In the genomic region with DNA sequence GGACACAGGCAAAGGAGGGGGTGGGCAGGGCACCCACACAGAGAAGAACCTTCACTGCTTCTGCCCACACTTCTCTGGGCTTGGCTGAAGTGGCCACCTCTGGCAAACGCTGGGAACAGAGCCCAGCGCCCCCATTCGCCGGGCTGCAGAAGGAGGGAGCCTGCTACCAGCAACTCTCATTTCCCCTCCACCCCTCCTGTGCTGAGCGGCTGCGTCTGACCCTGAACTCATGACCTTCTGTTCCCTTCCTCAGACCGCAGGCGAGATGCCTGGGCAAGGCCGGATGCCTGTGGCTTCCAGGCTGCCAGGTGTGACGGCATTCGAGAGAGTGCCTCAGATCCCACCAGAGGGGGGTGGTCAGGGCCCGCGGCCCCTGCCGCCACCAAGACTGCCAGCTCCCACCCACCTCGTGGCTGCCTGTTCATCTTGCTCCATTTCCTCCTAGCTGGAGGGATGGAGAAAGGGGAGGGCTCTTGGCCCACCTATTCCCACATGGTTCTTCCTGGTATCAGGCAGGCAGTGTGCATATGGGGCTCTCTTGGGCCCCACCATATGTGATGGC, we compare ENCODE assay signal across 8 cellular contexts. TPM values are rescaled to one million over a fixed set of nuclear protein-coding genes. Genes with fewer than 3 reads are reported as not detected.
DNase-seq lines count a peak whose midpoint lies in the region; ATAC-seq and TF ChIP-seq lines count a peak whose summit lies in the region.

No MANE protein-coding gene starts in this region.

- peak overlapping the region in 8 of 10 experiments; percentile 28 to 62 (median 50); a peak in 15 of 20 replicates for H3K4me3 ChIP-seq in BLaER1 treated with 17β-estradiol and CSF1 and Interleukin-3, amounts not matched to agents 10 nM and 100 nM

- H3K27ac Mint-ChIP-seq in chondrocyte (ENCODE audit: unreplicated experiment) (peak overlapping the region; percentile 95), endothelial cell (ENCODE audit: unreplicated experiment) (no peak overlapping the region)

- peaks cover 74 to 90% (median 78%) of the 10 kb centered on the region in 10 experiments for H3K4me1 ChIP-seq in BLaER1 treated with 17β-estradiol and CSF1 and Interleukin-3, amounts not matched to agents 10 nM and 100 nM

- H3K36me3 Mint-ChIP-seq in chondrocyte (ENCODE audit: low read depth), result peaks cover 4% of the 10 kb centered on the region
- peaks cover 17% of the 10 kb centered on the region for H3K36me3 Mint-ChIP-seq in endothelial cell (ENCODE audit: low read depth, unreplicated experiment)

- H3K36me3 ChIP-seq in BLaER1 treated with 17β-estradiol and CSF1 and Interleukin-3, amounts not matched to agents 10 nM and 100 nM, result peaks cover 33 to 56% (median 50%) of the 10 kb centered on the region in 11 experiments

- peak overlapping the region; percentile 58 to 89 (median 79); a peak in 21 of 22 replicates for H3K9ac ChIP-seq in BLaER1 treated with 17β-estradiol and CSF1 and Interleukin-3, amounts not matched to agents 10 nM and 100 nM

- no peaks in the 10 kb centered on the region for H3K27me3 ChIP-seq in BLaER1 treated with 17β-estradiol and CSF1 and Interleukin-3, amounts not matched to agents 10 nM and 100 nM

- TF ChIP-seq CTCF in chondrocyte (IDR thresholded peaks at IDR 0.05) (peak; percentile 65), endothelial cell (IDR thresholded peaks at IDR 0.05; ENCODE audit: unreplicated experiment) (no peak)

- DNase-seq in HT1080 (ENCODE audit: low read depth) (peak; percentile 97), chondrocyte (ENCODE audit: low spot score) (peak; percentile 98), lung microvascular endothelial cell (ENCODE audit: low read depth in 2 of 2) (peak; percentile 63 to 95), endothelial cell (ENCODE audit: low spot score) (no peak)
- DNase-seq in stimulated activated CD8-positive, alpha-beta memory T cell treated with anti-CD3 and anti-CD28 coated beads, Interleukin-15, amount 100 ng/mL, for 48 hours (ENCODE audit: low read depth in 2 of 2), result peak; percentile 91 to 93

- H4K20me1 ChIP-seq in BLaER1 treated with 17β-estradiol and CSF1 and Interleukin-3, amounts not matched to agents 10 nM and 100 nM, result peaks cover 0 to 4% (median 0%) of the 10 kb centered on the region in 11 experiments; a peak in 1 of 22 replicates

- no peaks in the 10 kb centered on the region for H3K9me3 ChIP-seq in BLaER1 treated with 17β-estradiol and CSF1 and Interleukin-3, amounts not matched to agents 10 nM and 100 nM (replicated peaks in 1 of 11)

- H3K4me3 Mint-ChIP-seq in chondrocyte (ENCODE audit: unreplicated experiment), result peak overlapping the region; percentile 26
- no peak overlapping the region for H3K4me3 Mint-ChIP-seq in endothelial cell (ENCODE audit: unreplicated experiment)

- peak overlapping the region; percentile 86 to 98 (median 96) for H3K4me2 ChIP-seq in BLaER1 treated with 17β-estradiol and CSF1 and Interleukin-3, amounts not matched to agents 10 nM and 100 nM

- peaks cover 71% of the 10 kb centered on the region for H3K4me1 Mint-ChIP-seq in chondrocyte (ENCODE audit: low read depth)
- peaks cover 16% of the 10 kb centered on the region for H3K4me1 Mint-ChIP-seq in endothelial cell (ENCODE audit: unreplicated experiment)

- H3K27ac ChIP-seq in BLaER1 treated with 17β-estradiol and CSF1 and Interleukin-3, amounts not matched to agents 10 nM and 100 nM, result peak overlapping the region; percentile 38 to 98 (median 95); a peak in 21 of 22 replicates

- ATAC-seq in GM19467 (IDR thresholded peaks at IDR 0.05; ENCODE audit: unreplicated experiment), result peak; percentile 59
- peak; percentile 50 to 56 for ATAC-seq in activated CD4-positive, CD25-positive, alpha-beta regulatory T cell treated with anti-CD3 and anti-CD28 coated beads, Interleukin-2, amount 50 U/mL, for 24 hours

- no peaks in the 10 kb centered on the region for H3K27me3 Mint-ChIP-seq in chondrocyte (ENCODE audit: low read depth)
- H3K27me3 Mint-ChIP-seq in endothelial cell (ENCODE audit: unreplicated experiment), result peaks cover 5% of the 10 kb centered on the region

- H3K9me3 Mint-ChIP-seq in chondrocyte (ENCODE audit: low read depth) (no peaks in the 10 kb centered on the region), endothelial cell (ENCODE audit: unreplicated experiment) (no peaks in the 10 kb centered on the region)

RNA-seq across cellular contexts. Expression of a gene that starts 19.8 kb away (rescaled TPM):
- 43.8 and 53.5 TPM in 2 replicates for total RNA-seq in HT1080 (2014; rRNA removed; shearing (Covaris generic))
- 30.4 and 32.9 TPM in 2 replicates for polyA plus RNA-seq in HT1080 (2015; cell fraction: cytosol; rRNA removed)
- polyA plus RNA-seq in HT1080 (2015; cell fraction: nucleus; rRNA removed), result 32.7 and 33.9 TPM in 2 replicates
- total RNA-seq in chondrocyte (27.3 to 29.8 TPM (median 28.7 TPM) in 3 replicates), lung microvascular endothelial cell (16.8 and 21.6 TPM in 2 replicates), endothelial cell (ENCODE audit: unreplicated experiment) (20.5 TPM)
